Comparison of ENCODE assay signal across 33 cellular contexts in genomic region chr12:44510510-44510909, GRCh38.
A peak's percentile ranks its signal among the peaks of the same experiment; 100 is the strongest.
DNase-seq lines count a peak whose midpoint lies in the region; ATAC-seq, FAIRE-seq and TF ChIP-seq lines count a peak whose summit lies in the region.
"Had no signal": no experiment of that assay in that cellular context is flagged by ENCODE, and none has a peak within 500 bp of the region (broad histone marks: within the 10 kb centered on the region; RNA-seq: fewer than 3 reads in every experiment).

No MANE protein-coding gene starts in this region.

- H3K4me3 ChIP-seq in HepG2 (replicated peaks in 1 of 3; ENCODE audit: insufficient read depth in 1 of 3, low read depth in 2 of 3, low read length in 3 of 3): no peak overlapping the region
- H3K4me3 ChIP-seq in right lobe of liver: no peak overlapping the region
- H3K4me3 ChIP-seq in endodermal cell (ENCODE audit: low read length): no peak overlapping the region
- no peak overlapping the region for H3K4me3 ChIP-seq in mesendoderm (ENCODE audit: low read length)
- H3K4me3 ChIP-seq: heart left ventricle, lower lobe of right lung, pancreas, testis, uterus had no signal

- H3K9me3 Mint-ChIP-seq in endodermal cell: no peaks in the 10 kb centered on the region
- H3K9me3 Mint-ChIP-seq: activated CD4-positive, alpha-beta memory T cell treated with anti-CD3 and anti-CD28 coated beads, Interleukin-2, amount 10 ng/mL, durations not matched to agents 7 days and 5 days; activated T-helper 17 cell treated with anti-CD3 and anti-CD28 coated beads, Interleukin-2, amount 50 U/mL, for 72 hours; nephron progenitor cell; stimulated activated naive B cell treated with anti-CD40 and anti-IgM and Interleukin-4, amounts not matched to agents 10 μg/mL and 1 μg/mL and 100 μg/mL, for 72 hours; T-helper 1 cell treated with Interleukin-12 subunit alpha and Interleukin-12 subunit beta and Interleukin-4 antibody, amounts not matched to agents 30 μg/mL and 1 μg/mL, for 36 hours had no signal

- no peaks in the 10 kb centered on the region for H3K27me3 Mint-ChIP-seq in endodermal cell (ENCODE audit: insufficient read depth)
- H3K27me3 Mint-ChIP-seq: activated CD4-positive, alpha-beta memory T cell treated with anti-CD3 and anti-CD28 coated beads, Interleukin-2, amount 10 ng/mL, durations not matched to agents 7 days and 5 days; activated T-helper 17 cell treated with anti-CD3 and anti-CD28 coated beads, Interleukin-2, amount 50 U/mL, for 72 hours; stimulated activated naive B cell treated with anti-CD40 and anti-IgM and Interleukin-4, amounts not matched to agents 10 μg/mL and 1 μg/mL and 100 μg/mL, for 72 hours had no signal

- no peak for FAIRE-seq in HepG2 (lab: Jason Lieb, UNC)
- FAIRE-seq: G401.6, GM18507, pancreas had no signal

- H3K4me1 ChIP-seq in HepG2 (ENCODE audit: insufficient read depth, low read length) (no peaks in the 10 kb centered on the region), right lobe of liver (no peaks in the 10 kb centered on the region), endodermal cell (ENCODE audit: control insufficient read depth, insufficient read depth, low read length) (peaks cover 3% of the 10 kb centered on the region), mesendoderm (ENCODE audit: control insufficient read depth, low read depth, low read length) (no peaks in the 10 kb centered on the region)
- H3K4me1 ChIP-seq: heart left ventricle, lower lobe of right lung, pancreas, testis, uterus had no signal

- in situ Hi-C loops in HepG2 (cut with HindIII; ENCODE audit: extremely low pct_ligation_motif_present, low pct_unique_long_range_greater_than_20kb): no loop called here

- CTCF ChIA-PET in HepG2 (lab: Yijun Ruan, JAX; ENCODE audit: low intra/inter-chr PET ratio, low total read pairs): no interaction called here

- H3K27me3 ChIP-seq in HepG2 (ENCODE audit: control insufficient read depth in 1 of 2, insufficient read depth in 2 of 2, low read length in 2 of 2): no peaks in the 10 kb centered on the region
- H3K27me3 ChIP-seq in right lobe of liver: no peaks in the 10 kb centered on the region
- H3K27me3 ChIP-seq in endodermal cell (ENCODE audit: control insufficient read depth, insufficient read depth, low read length, poor library complexity, severe bottlenecking): no peaks in the 10 kb centered on the region
- H3K27me3 ChIP-seq in mesendoderm (ENCODE audit: insufficient read depth, low read length, poor library complexity): no peaks in the 10 kb centered on the region
- H3K27me3 ChIP-seq: heart left ventricle, pancreas, testis, uterus had no signal

- no peak overlapping the region for H4K8ac ChIP-seq in mesendoderm (ENCODE audit: low read depth, low read length)

- H3K36me3 ChIP-seq in HepG2 (replicated peaks in 1 of 2; ENCODE audit: control insufficient read depth in 1 of 2, insufficient read depth in 2 of 2, low read length in 2 of 2) (no peaks in the 10 kb centered on the region), right lobe of liver (no peaks in the 10 kb centered on the region), endodermal cell (ENCODE audit: control insufficient read depth, insufficient read depth, low read length) (no peaks in the 10 kb centered on the region), mesendoderm (ENCODE audit: control insufficient read depth, insufficient read depth, low read length) (no peaks in the 10 kb centered on the region)
- H3K36me3 ChIP-seq: heart left ventricle, lower lobe of right lung, pancreas, uterus had no signal

- H3K4me3 Mint-ChIP-seq in endodermal cell: no peak overlapping the region
- H3K4me3 Mint-ChIP-seq: activated CD4-positive, alpha-beta memory T cell treated with anti-CD3 and anti-CD28 coated beads, Interleukin-2, amount 10 ng/mL, durations not matched to agents 7 days and 5 days; activated T-helper 17 cell treated with anti-CD3 and anti-CD28 coated beads, Interleukin-2, amount 50 U/mL, for 72 hours; HFFc6; nephron progenitor cell; stimulated activated naive B cell treated with anti-CD40 and anti-IgM and Interleukin-4, amounts not matched to agents 10 μg/mL and 1 μg/mL and 100 μg/mL, for 72 hours; T-helper 1 cell treated with Interleukin-12 subunit alpha and Interleukin-12 subunit beta and Interleukin-4 antibody, amounts not matched to agents 30 μg/mL and 1 μg/mL, for 36 hours had no signal

- TF ChIP-seq RAD21 in HepG2 (CRISPR knock-in tag; IDR thresholded peaks at IDR 0.05): no peak

- no peak overlapping the region for H3K56ac ChIP-seq in mesendoderm (ENCODE audit: low read length)

- WGBS in HepG2 (ENCODE audit: low lambda C conversion rate): 33% methylated on average over 2 of the region's 2 CpGs
- 52% methylated on average over 2 of the region's 2 CpGs for WGBS in right lobe of liver (ENCODE audit: insufficient coverage, low coverage, low lambda C conversion rate, missing lambda C conversion rate)
- WGBS in endodermal cell (ENCODE audit: insufficient coverage in 1 of 2, insufficient read length in 1 of 2), 2 experiments: 92 to 93% methylated on average over 2 of the region's 2 CpGs
- WGBS in mesendoderm (ENCODE audit: extremely low coverage, insufficient coverage, low lambda C conversion rate): no CpG with 5 or more reads among the region's 2 CpGs

- no peaks in the 10 kb centered on the region for H4K20me1 ChIP-seq in HepG2 (ENCODE audit: insufficient read depth, low read length)

- H2BK120ac ChIP-seq in mesendoderm (ENCODE audit: low read depth, low read length): no peak overlapping the region

- H3K36me3 Mint-ChIP-seq in endodermal cell (ENCODE audit: low read depth): no peaks in the 10 kb centered on the region
- H3K36me3 Mint-ChIP-seq: stimulated activated naive B cell treated with anti-CD40 and anti-IgM and Interleukin-4, amounts not matched to agents 10 μg/mL and 1 μg/mL and 100 μg/mL, for 72 hours had no signal

- H2BK15ac ChIP-seq in mesendoderm (replicated peaks; ENCODE audit: low read depth): no peak overlapping the region

- no TSS peak for BruUV-seq in HepG2 (replicated peaks; lab: Mats Ljungman, UMichigan)

- no peak overlapping the region for H2AFZ ChIP-seq in HepG2 (ENCODE audit: low read length)

- POLR2A ChIA-PET in HepG2 (lab: Yijun Ruan, JAX): no interaction called here

- ATAC-seq in HepG2: peak; percentile 57; the same call in 2 of the 3 replicates
- ATAC-seq in right lobe of liver: no peak
- ATAC-seq in sciatic nerve: no peak
- ATAC-seq: activated T-helper 17 cell treated with anti-CD3 and anti-CD28 coated beads, Interleukin-2, amount 50 U/mL, for 72 hours; heart left ventricle; lower lobe of right lung; pancreas; right cardiac atrium; stimulated activated naive B cell treated with anti-CD40 and anti-IgM and Interleukin-4, amounts not matched to agents 10 μg/mL and 1 μg/mL and 100 μg/mL, for 72 hours had no signal

- intact Hi-C loops in HepG2 (cut with micrococcal nuclease; ENCODE audit: unreplicated experiment) (loop anchor here (1.0 kb wide), 1 partner anchor 495 kb away; no protein-coding TSS in a partner anchor), right lobe of liver (cut with DNase I) (no loop called here), sciatic nerve (cut with DNase I) (no loop called here)

- H3K79me1 ChIP-seq in mesendoderm (ENCODE audit: low read length): no peaks in the 10 kb centered on the region

- H3K79me2 ChIP-seq in HepG2 (ENCODE audit: insufficient read depth, low read length) (no peaks in the 10 kb centered on the region), mesendoderm (ENCODE audit: control insufficient read depth, insufficient read depth, low read length) (no peaks in the 10 kb centered on the region)

- no peak overlapping the region for H3K4me2 ChIP-seq in HepG2 (ENCODE audit: low read depth, low read length)
- no peak overlapping the region for H3K4me2 ChIP-seq in mesendoderm (ENCODE audit: low read length)

- H3K4me1 Mint-ChIP-seq in endodermal cell: peaks cover 4% of the 10 kb centered on the region
- H3K4me1 Mint-ChIP-seq: activated CD4-positive, alpha-beta memory T cell treated with anti-CD3 and anti-CD28 coated beads, Interleukin-2, amount 10 ng/mL, durations not matched to agents 7 days and 5 days; activated T-helper 17 cell treated with anti-CD3 and anti-CD28 coated beads, Interleukin-2, amount 50 U/mL, for 72 hours; nephron progenitor cell; stimulated activated naive B cell treated with anti-CD40 and anti-IgM and Interleukin-4, amounts not matched to agents 10 μg/mL and 1 μg/mL and 100 μg/mL, for 72 hours had no signal

- H3K27ac Mint-ChIP-seq in endodermal cell: no peak overlapping the region
- H3K27ac Mint-ChIP-seq: activated CD4-positive, alpha-beta memory T cell treated with anti-CD3 and anti-CD28 coated beads, Interleukin-2, amount 10 ng/mL, durations not matched to agents 7 days and 5 days; activated T-helper 17 cell treated with anti-CD3 and anti-CD28 coated beads, Interleukin-2, amount 50 U/mL, for 72 hours; HFFc6; stimulated activated naive B cell treated with anti-CD40 and anti-IgM and Interleukin-4, amounts not matched to agents 10 μg/mL and 1 μg/mL and 100 μg/mL, for 72 hours; T-helper 1 cell treated with Interleukin-12 subunit alpha and Interleukin-12 subunit beta and Interleukin-4 antibody, amounts not matched to agents 30 μg/mL and 1 μg/mL, for 36 hours had no signal

- no peak overlapping the region for H2BK5ac ChIP-seq in mesendoderm (ENCODE audit: low read length)

- H3K27ac ChIP-seq in HepG2 (ENCODE audit: extremely low read length, insufficient read depth, low read length) (no peak overlapping the region), right lobe of liver (no peak overlapping the region), endodermal cell (ENCODE audit: low read depth, low read length) (no peak overlapping the region), mesendoderm (ENCODE audit: low read depth, low read length) (no peak overlapping the region)
- H3K27ac ChIP-seq: heart left ventricle, lower lobe of right lung, pancreas, RWPE1, testis, uterus had no signal

- TF ChIP-seq POLR2A in HepG2 (IDR thresholded peaks at IDR 0.05; ENCODE audit: insufficient read depth in 1 of 2, low read depth in 2 of 2, low read length in 2 of 2) (no peak), right lobe of liver (IDR thresholded peaks at IDR 0.05) (no peak)

- no peak overlapping the region for H2AK5ac ChIP-seq in mesendoderm (ENCODE audit: low read length)

- H3K9ac ChIP-seq in HepG2 (ENCODE audit: insufficient read depth, low read depth, low read length) (no peak overlapping the region), endodermal cell (ENCODE audit: extremely low read depth, low read length, poor library complexity, severe bottlenecking) (no peak overlapping the region), mesendoderm (ENCODE audit: low read length) (no peak overlapping the region)

- TF ChIP-seq EP300 in HepG2 (IDR thresholded peaks at IDR 0.05; ENCODE audit: low read depth in 2 of 2, low read length in 2 of 2): no peak
- no peak for TF ChIP-seq EP300 in HepG2 (CRISPR knock-in tag; IDR thresholded peaks at IDR 0.05; ENCODE audit: borderline replicate concordance)

- H4K5ac ChIP-seq in mesendoderm (ENCODE audit: low read length): no peak overlapping the region

- TF ChIP-seq CTCF in HepG2 (CRISPR knock-in tag; IDR thresholded peaks at IDR 0.05) (no peak), right lobe of liver (IDR thresholded peaks at IDR 0.05) (no peak), endodermal cell (conservative IDR thresholded peaks at IDR 0.05) (peak; percentile 46)

- no peak overlapping the region for H3K4ac ChIP-seq in mesendoderm (ENCODE audit: low read depth, low read length)

- no peak for DNase-seq in HepG2 (ENCODE audit: low spot score)
- DNase-seq in right lobe of liver: no peak
- peak; percentile 55 for DNase-seq in NAMALWA (ENCODE audit: low spot score)
- DNase-seq in endodermal cell: no peak
- DNase-seq in mesendoderm: no peak
- DNase-seq in CD1c-positive myeloid dendritic cell (ENCODE audit: extremely low spot score): no peak
- DNase-seq in sciatic nerve (ENCODE audit: low spot score): no peak
- DNase-seq in activated T-cell treated with anti-CD3 and anti-CD28 coated beads, Interleukin-2, amount 50 U/mL, for 48 hours: no peak
- DNase-seq: activated CD4-positive, alpha-beta memory T cell treated with anti-CD3 and anti-CD28 coated beads, Interleukin-2, amount 10 ng/mL, durations not matched to agents 7 days and 5 days; activated CD4-positive, alpha-beta T cell treated with anti-CD3 and anti-CD28 coated beads for 1 hour; activated CD8-positive, alpha-beta memory T cell treated with anti-CD3 and anti-CD28 coated beads, Interleukin-2, amount 50 U/mL, for 48 hours; activated naive CD4-positive, alpha-beta T cell treated with anti-CD3 and anti-CD28 coated beads, Interleukin-2, amount 50 U/mL, for 16 hours; amniotic stem cell; erythroblast; heart left ventricle; HFFc6; kidney glomerular epithelial cell; lower lobe of right lung; NCI-H1105; NCI-H1930; NCI-H526 treated with DMSO at 0.1 percent for 48 hours; nephron progenitor cell; pancreas; right cardiac atrium; stimulated activated CD4-positive, alpha-beta T cell treated with anti-CD3 and anti-CD28 coated beads, Interleukin-4, amount 100 ng/mL, for 4 hours; stimulated activated naive B cell treated with anti-CD40 and anti-IgM and Interleukin-4, amounts not matched to agents 10 μg/mL and 1 μg/mL and 100 μg/mL, for 72 hours; testis; uterus had no signal

- no peak overlapping the region for H3K23ac ChIP-seq in mesendoderm (ENCODE audit: low read length)

- no peaks in the 10 kb centered on the region for H3K9me3 ChIP-seq in HepG2 (ENCODE audit: low read length)
- H3K9me3 ChIP-seq in right lobe of liver: no peaks in the 10 kb centered on the region
- no peaks in the 10 kb centered on the region for H3K9me3 ChIP-seq in endodermal cell (ENCODE audit: control insufficient read depth, low read length)
- H3K9me3 ChIP-seq: heart left ventricle, lower lobe of right lung, pancreas, testis, uterus had no signal

- no peak overlapping the region for H3K18ac ChIP-seq in mesendoderm (ENCODE audit: low read length)
